In the genomic region with DNA sequence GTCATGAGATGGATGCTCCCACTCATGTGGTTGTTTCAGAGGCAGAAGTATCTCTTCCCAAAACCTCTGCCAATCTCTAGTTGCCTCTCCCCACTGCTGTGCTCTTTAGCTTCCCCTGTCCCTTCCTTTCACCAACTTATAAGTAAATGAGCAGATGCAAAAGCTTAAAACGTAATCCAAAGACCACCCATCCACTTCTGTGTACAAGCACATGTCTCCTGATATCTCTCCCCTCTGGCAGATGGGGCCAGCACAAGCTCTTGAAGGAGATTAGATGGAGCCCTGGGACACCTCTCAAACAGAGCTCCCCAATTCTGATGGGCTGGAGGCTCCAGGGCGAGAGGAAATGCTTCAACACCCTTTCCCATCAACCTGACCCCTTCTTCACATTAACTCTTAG, we compare ENCODE assay signal across 1 cellular context.
TF ChIP-seq lines count a peak whose summit lies in the region.

No MANE protein-coding gene starts in this region.

TF ChIP-seq in GM23338, 12 proteins besides CTCF, POLR2A, EP300 and RAD21 (continued from another document):
- TF ChIP-seq, protein P1, sequence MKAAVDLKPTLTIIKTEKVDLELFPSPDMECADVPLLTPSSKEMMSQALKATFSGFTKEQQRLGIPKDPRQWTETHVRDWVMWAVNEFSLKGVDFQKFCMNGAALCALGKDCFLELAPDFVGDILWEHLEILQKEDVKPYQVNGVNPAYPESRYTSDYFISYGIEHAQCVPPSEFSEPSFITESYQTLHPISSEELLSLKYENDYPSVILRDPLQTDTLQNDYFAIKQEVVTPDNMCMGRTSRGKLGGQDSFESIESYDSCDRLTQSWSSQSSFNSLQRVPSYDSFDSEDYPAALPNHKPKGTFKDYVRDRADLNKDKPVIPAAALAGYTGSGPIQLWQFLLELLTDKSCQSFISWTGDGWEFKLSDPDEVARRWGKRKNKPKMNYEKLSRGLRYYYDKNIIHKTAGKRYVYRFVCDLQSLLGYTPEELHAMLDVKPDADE (IDR thresholded peaks at IDR 0.05): no peak
- TF ChIP-seq JUNB (IDR thresholded peaks at IDR 0.05; ENCODE audit: unreplicated experiment) (no peak), EZH2phosphoT487 (IDR thresholded peaks at IDR 0.05; ENCODE audit: unreplicated experiment) (no peak), STAT1 (IDR thresholded peaks at IDR 0.05; ENCODE audit: unreplicated experiment) (no peak), ZNF114 (CRISPR knock-in tag; IDR thresholded peaks at IDR 0.05) (no peak), CREB1 (CRISPR knock-in tag; IDR thresholded peaks at IDR 0.05; ENCODE audit: low read depth) (no peak), REST (IDR thresholded peaks at IDR 0.05; ENCODE audit: unreplicated experiment) (no peak)
